In genomic region chrX:39580043-39580442, GRCh38 we compare ENCODE assay signal across 24 cellular contexts.
"Had no signal": no experiment of that assay in that cellular context is flagged by ENCODE, and none has a peak within 500 bp of the region (broad histone marks: within the 10 kb centered on the region; RNA-seq: fewer than 3 reads in every experiment).

No MANE protein-coding gene starts in this region.

- H3K27me3 ChIP-seq: gastrocnemius medialis, right lobe of liver, testis, tibial nerve, upper lobe of right lung, vagina had no signal

- DNase-seq: effector memory CD4-positive, alpha-beta T cell; gastrocnemius medialis; glutamatergic neuron; immature natural killer cell; left ventricle myocardium superior; mesenchymal stem cell; naive thymus-derived CD8-positive, alpha-beta T cell; nucleus accumbens; right lobe of liver; spleen; stimulated activated CD4-positive, alpha-beta T cell treated with anti-CD3 and anti-CD28 coated beads, Interleukin-15, amount 100 ng/mL, for 24 hours; stimulated activated CD4-positive, alpha-beta T cell treated with anti-CD3 and anti-CD28 coated beads, Interleukin-1b, Interleukin-23, amount 100 ng/mL, for 48 hours; stimulated activated CD4-positive, alpha-beta T cell treated with anti-CD3 and anti-CD28 coated beads, Interleukin-4, amount 100 ng/mL, for 24 hours; stimulated activated naive B cell treated with anti-CD40 and anti-IgM and Interleukin-4, amounts not matched to agents 10 μg/mL and 1 μg/mL and 100 μg/mL, for 72 hours; stimulated activated naive CD8-positive, alpha-beta T cell treated with anti-CD3 and anti-CD28 coated beads, Interleukin-15, amount 100 ng/mL, for 72 hours; testis; upper lobe of right lung had no signal

- H3K9me3 ChIP-seq: gastrocnemius medialis, prostate gland, right lobe of liver, testis, tibial nerve, upper lobe of right lung, vagina had no signal

- H3K36me3 Mint-ChIP-seq: immature natural killer cell; naive thymus-derived CD8-positive, alpha-beta T cell; stimulated activated naive B cell treated with anti-CD40 and anti-IgM and Interleukin-4, amounts not matched to agents 10 μg/mL and 1 μg/mL and 100 μg/mL, for 72 hours had no signal

- H3K27me3 Mint-ChIP-seq: naive thymus-derived CD8-positive, alpha-beta T cell had no signal

- ATAC-seq: gastrocnemius medialis; left ventricle myocardium superior; naive thymus-derived CD8-positive, alpha-beta T cell; stimulated activated naive B cell treated with anti-CD40 and anti-IgM and Interleukin-4, amounts not matched to agents 10 μg/mL and 1 μg/mL and 100 μg/mL, for 72 hours; stimulated activated naive CD8-positive, alpha-beta T cell treated with anti-CD3 and anti-CD28 coated beads, Interleukin-15, amount 100 ng/mL, for 72 hours; upper lobe of right lung had no signal

- H3K27ac Mint-ChIP-seq: immature natural killer cell; stimulated activated naive B cell treated with anti-CD40 and anti-IgM and Interleukin-4, amounts not matched to agents 10 μg/mL and 1 μg/mL and 100 μg/mL, for 72 hours had no signal

- H3K4me1 ChIP-seq: gastrocnemius medialis, parathyroid adenoma, prostate gland, right lobe of liver, testis, upper lobe of right lung, vagina had no signal

- H3K4me3 ChIP-seq: esophagus muscularis mucosa, gastrocnemius medialis, lung, prostate gland, right lobe of liver, spleen, testis, tibial nerve, upper lobe of right lung, vagina had no signal

- H3K27ac ChIP-seq: epithelial cell of prostate, esophagus muscularis mucosa, gastrocnemius medialis, parathyroid adenoma, prostate gland, right lobe of liver, spleen, testis, tibial nerve, upper lobe of right lung, vagina had no signal

- H3K4me3 Mint-ChIP-seq: immature natural killer cell; naive thymus-derived CD8-positive, alpha-beta T cell; stimulated activated naive B cell treated with anti-CD40 and anti-IgM and Interleukin-4, amounts not matched to agents 10 μg/mL and 1 μg/mL and 100 μg/mL, for 72 hours; stimulated activated naive CD8-positive, alpha-beta T cell treated with anti-CD3 and anti-CD28 coated beads, Interleukin-15, amount 100 ng/mL, for 72 hours had no signal

- H3K9me3 Mint-ChIP-seq: immature natural killer cell; naive thymus-derived CD8-positive, alpha-beta T cell; stimulated activated naive B cell treated with anti-CD40 and anti-IgM and Interleukin-4, amounts not matched to agents 10 μg/mL and 1 μg/mL and 100 μg/mL, for 72 hours; stimulated activated naive CD8-positive, alpha-beta T cell treated with anti-CD3 and anti-CD28 coated beads, Interleukin-15, amount 100 ng/mL, for 72 hours had no signal
